In the genomic region with DNA sequence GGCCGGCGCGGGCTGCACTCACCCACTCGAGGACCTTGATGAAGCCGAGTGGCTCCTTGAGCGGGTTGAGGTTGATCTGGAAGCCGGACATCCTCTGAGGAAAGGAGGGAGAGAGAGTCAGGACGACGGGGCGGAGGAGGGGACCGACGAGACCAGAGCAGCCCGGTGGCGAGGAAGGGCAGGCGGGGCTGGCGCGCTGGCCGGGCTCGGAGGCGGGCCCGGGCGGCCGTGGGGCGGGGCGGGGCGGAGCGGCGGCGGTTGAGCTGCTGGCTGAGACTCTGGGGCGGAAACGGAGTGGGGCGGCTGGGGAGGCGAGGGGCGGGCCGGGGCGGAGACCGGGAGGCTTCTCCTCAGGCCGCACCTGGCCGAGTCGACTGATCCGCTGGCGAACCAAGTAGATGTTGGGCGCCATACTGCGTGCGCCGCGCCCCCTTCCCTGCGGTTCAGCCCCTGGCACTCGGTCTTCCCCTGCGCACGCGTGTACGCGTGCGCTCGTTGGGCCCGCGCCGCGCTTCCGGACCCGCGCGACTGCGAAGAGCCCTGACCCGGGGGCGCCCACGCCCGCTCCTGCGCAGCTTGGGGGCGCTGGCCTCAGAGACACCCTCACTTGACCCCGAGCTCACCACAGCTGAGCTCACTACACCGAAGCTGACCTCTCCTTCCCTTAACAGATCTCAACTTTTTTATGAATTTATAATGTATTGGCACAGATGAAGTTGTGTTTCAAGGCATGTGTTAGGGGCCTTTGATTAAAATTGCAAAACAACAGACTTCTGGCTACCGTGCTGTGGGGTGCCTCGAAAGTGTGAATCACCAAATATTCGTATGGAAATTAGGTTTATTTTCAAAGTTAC, we compare ENCODE assay signal across 8 cellular contexts. TPM values are rescaled to one million over a fixed set of nuclear protein-coding genes. Genes with fewer than 3 reads are reported as not detected.
DNase-seq lines count a peak whose midpoint lies in the region; ATAC-seq and TF ChIP-seq lines count a peak whose summit lies in the region.

A gene (minus strand): TSS at position 195 of the 854 bp plus-strand sequence. CDS start 104 bp downstream, at position 91.

- peak within 1 kb of the TSS; percentile 87 for H3K4me3 Mint-ChIP-seq in chondrocyte (ENCODE audit: unreplicated experiment)

- H3K27me3 Mint-ChIP-seq in chondrocyte (ENCODE audit: low read depth): no peaks in the 10 kb centered on the region

- H3K27ac Mint-ChIP-seq in chondrocyte (ENCODE audit: unreplicated experiment): peak within 1 kb of the TSS; percentile 95

- no peaks in the 10 kb centered on the region for H3K36me3 Mint-ChIP-seq in chondrocyte (ENCODE audit: low read depth)

- TF ChIP-seq CTCF in AG10803 (conservative IDR thresholded peaks at IDR 0.05; ENCODE audit: low read length) (no peak), chondrocyte (IDR thresholded peaks at IDR 0.05) (peak; percentile 32)

- peak; percentile 81 for ATAC-seq in GM19025 (IDR thresholded peaks at IDR 0.05; ENCODE audit: low read depth, unreplicated experiment)
- peak; percentile 81 for ATAC-seq in HG03342 (IDR thresholded peaks at IDR 0.05; ENCODE audit: unreplicated experiment)

- H3K4me1 Mint-ChIP-seq in chondrocyte (ENCODE audit: low read depth): peaks cover 35% of the 10 kb centered on the region

- peak within 1 kb of the TSS; percentile 76 for H3K4me3 ChIP-seq in AG10803 (ENCODE audit: low read length)

- no peaks in the 10 kb centered on the region for H3K9me3 Mint-ChIP-seq in chondrocyte (ENCODE audit: low read depth)

- DNase-seq in AG10803 (ENCODE audit: low read depth): peak; percentile 94
- DNase-seq in NCI-H446 treated with DMSO at 0.1 percent for 48 hours (lab: John Stamatoyannopoulos, UW): peak; percentile 74
- DNase-seq in activated CD4-positive, alpha-beta T cell treated with anti-CD3 and anti-CD28 coated beads for 1 hour: peak; percentile 91
- peak; percentile 95 for DNase-seq in chondrocyte (ENCODE audit: low spot score)
- peak; percentile 96 for DNase-seq in kidney tubule cell (ENCODE audit: low spot score)
- DNase-seq in stimulated activated CD4-positive, alpha-beta T cell treated with anti-CD3 and anti-CD28 coated beads, Interleukin-1b, Interleukin-23, amount 100 ng/mL, for 24 hours (ENCODE audit: low read depth in 4 of 4, low spot score in 1 of 4): peak; percentile 67 to 93 (median 84)

RNA-seq across cellular contexts. Expression of the gene that starts here (rescaled TPM):
- total RNA-seq in chondrocyte: 53.9 to 75.7 TPM (median 71.8 TPM) in 3 replicates

Comparison
In these comparisons a context has a peak if more than half of its experiments do, and no peak if none do; other contexts are left out.
1. Peak in every context shown above with its lines: DNase-seq, ATAC-seq and H3K4me3 ChIP-seq.